Comparison of ENCODE assay signal across 1 cellular context in genomic region chr2:101442667-101443061, GRCh38.
TF ChIP-seq lines count a peak whose summit lies in the region.

No MANE protein-coding gene starts in this region.

TF ChIP-seq in HepG2, 621 proteins besides CTCF, POLR2A, EP300 and RAD21 (continues in another document):
- TF ChIP-seq HIC2 (CRISPR knock-in tag; IDR thresholded peaks at IDR 0.05; ENCODE audit: low read depth) (no peak), SNAI1 (CRISPR knock-in tag; IDR thresholded peaks at IDR 0.05; ENCODE audit: borderline replicate concordance) (no peak), TRIM24 (CRISPR knock-in tag; IDR thresholded peaks at IDR 0.05) (no peak), ZBTB20 (CRISPR knock-in tag; IDR thresholded peaks at IDR 0.05; ENCODE audit: borderline replicate concordance, low read depth) (no peak), ZNF607 (CRISPR knock-in tag; IDR thresholded peaks at IDR 0.05; ENCODE audit: borderline replicate concordance) (no peak), CCAR2 (optimal IDR thresholded peaks at IDR 0.05; ENCODE audit: low read depth, low read length) (no peak), ZNF510 (CRISPR knock-in tag; IDR thresholded peaks at IDR 0.05; ENCODE audit: low read depth) (no peak), ZNF652 (CRISPR knock-in tag; IDR thresholded peaks at IDR 0.05; ENCODE audit: borderline replicate concordance, low read depth) (no peak), ZNF761 (CRISPR knock-in tag; conservative IDR thresholded peaks at IDR 0.05) (no peak), FOSL2 (CRISPR knock-in tag; IDR thresholded peaks at IDR 0.05) (no peak), DMAP1 (CRISPR knock-in tag; IDR thresholded peaks at IDR 0.05) (no peak), SKIL (CRISPR knock-in tag; IDR thresholded peaks at IDR 0.05; ENCODE audit: borderline replicate concordance) (no peak), TBP (CRISPR knock-in tag; IDR thresholded peaks at IDR 0.05) (no peak), PHF8 (CRISPR knock-in tag; IDR thresholded peaks at IDR 0.05) (no peak), HNF4A (CRISPR knock-in tag; IDR thresholded peaks at IDR 0.05) (no peak), RAD51 (IDR thresholded peaks at IDR 0.05; ENCODE audit: borderline replicate concordance) (no peak), IKZF1 (IDR thresholded peaks at IDR 0.05) (no peak), ZNF570 (CRISPR knock-in tag; IDR thresholded peaks at IDR 0.05; ENCODE audit: borderline replicate concordance) (no peak), FOXM1 (CRISPR knock-in tag; IDR thresholded peaks at IDR 0.05) (no peak), RBM22 (optimal IDR thresholded peaks at IDR 0.05; ENCODE audit: low read length) (no peak), FOSL1 (CRISPR knock-in tag; IDR thresholded peaks at IDR 0.05; ENCODE audit: borderline replicate concordance) (no peak), HNF4G (IDR thresholded peaks at IDR 0.05; ENCODE audit: borderline replicate concordance, low read depth, low read length) (no peak), HNF4G (CRISPR knock-in tag; IDR thresholded peaks at IDR 0.05; ENCODE audit: borderline replicate concordance, low read depth) (no peak), ZNF281 (CRISPR knock-in tag; IDR thresholded peaks at IDR 0.05; ENCODE audit: borderline replicate concordance) (no peak), ZHX1 (CRISPR knock-in tag; IDR thresholded peaks at IDR 0.05; ENCODE audit: low read depth) (no peak), GATAD1 (CRISPR knock-in tag; IDR thresholded peaks at IDR 0.05) (no peak), ZBTB43 (CRISPR knock-in tag; conservative IDR thresholded peaks at IDR 0.05) (no peak), ELF3 (CRISPR knock-in tag; IDR thresholded peaks at IDR 0.05) (0 out of 2 replicates have a peak, but pooled peaks have one; percentile 21), HNRNPLL (IDR thresholded peaks at IDR 0.05; ENCODE audit: low read depth, low read length, poor library complexity, severe bottlenecking) (no peak), TEAD3 (CRISPR knock-in tag; optimal IDR thresholded peaks at IDR 0.05; ENCODE audit: borderline replicate concordance) (peak; percentile 62), ZNF30 (CRISPR knock-in tag; IDR thresholded peaks at IDR 0.05) (no peak), NFRKB (IDR thresholded peaks at IDR 0.05) (no peak), KDM2A (CRISPR knock-in tag; IDR thresholded peaks at IDR 0.05; ENCODE audit: borderline replicate concordance, low read depth) (0 out of 2 replicates have a peak, but pooled peaks have one; percentile 32), NR1H2 (CRISPR knock-in tag; IDR thresholded peaks at IDR 0.05; ENCODE audit: borderline replicate concordance, low read depth) (no peak), TMF1 (CRISPR knock-in tag; IDR thresholded peaks at IDR 0.05; ENCODE audit: low read depth) (no peak)
- TF ChIP-seq, protein P1, sequence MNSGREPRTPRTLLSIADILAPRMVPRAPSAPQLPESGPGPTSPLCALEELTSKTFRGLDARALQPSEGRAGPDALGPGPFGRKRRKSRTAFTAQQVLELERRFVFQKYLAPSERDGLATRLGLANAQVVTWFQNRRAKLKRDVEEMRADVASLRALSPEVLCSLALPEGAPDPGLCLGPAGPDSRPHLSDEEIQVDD (CRISPR knock-in tag; IDR thresholded peaks at IDR 0.05; ENCODE audit: borderline replicate concordance) = no peak
- TF ChIP-seq, protein P2, sequence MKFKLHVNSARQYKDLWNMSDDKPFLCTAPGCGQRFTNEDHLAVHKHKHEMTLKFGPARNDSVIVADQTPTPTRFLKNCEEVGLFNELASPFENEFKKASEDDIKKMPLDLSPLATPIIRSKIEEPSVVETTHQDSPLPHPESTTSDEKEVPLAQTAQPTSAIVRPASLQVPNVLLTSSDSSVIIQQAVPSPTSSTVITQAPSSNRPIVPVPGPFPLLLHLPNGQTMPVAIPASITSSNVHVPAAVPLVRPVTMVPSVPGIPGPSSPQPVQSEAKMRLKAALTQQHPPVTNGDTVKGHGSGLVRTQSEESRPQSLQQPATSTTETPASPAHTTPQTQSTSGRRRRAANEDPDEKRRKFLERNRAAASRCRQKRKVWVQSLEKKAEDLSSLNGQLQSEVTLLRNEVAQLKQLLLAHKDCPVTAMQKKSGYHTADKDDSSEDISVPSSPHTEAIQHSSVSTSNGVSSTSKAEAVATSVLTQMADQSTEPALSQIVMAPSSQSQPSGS (CRISPR knock-in tag; IDR thresholded peaks at IDR 0.05) = no peak
- TF ChIP-seq, protein P3, sequence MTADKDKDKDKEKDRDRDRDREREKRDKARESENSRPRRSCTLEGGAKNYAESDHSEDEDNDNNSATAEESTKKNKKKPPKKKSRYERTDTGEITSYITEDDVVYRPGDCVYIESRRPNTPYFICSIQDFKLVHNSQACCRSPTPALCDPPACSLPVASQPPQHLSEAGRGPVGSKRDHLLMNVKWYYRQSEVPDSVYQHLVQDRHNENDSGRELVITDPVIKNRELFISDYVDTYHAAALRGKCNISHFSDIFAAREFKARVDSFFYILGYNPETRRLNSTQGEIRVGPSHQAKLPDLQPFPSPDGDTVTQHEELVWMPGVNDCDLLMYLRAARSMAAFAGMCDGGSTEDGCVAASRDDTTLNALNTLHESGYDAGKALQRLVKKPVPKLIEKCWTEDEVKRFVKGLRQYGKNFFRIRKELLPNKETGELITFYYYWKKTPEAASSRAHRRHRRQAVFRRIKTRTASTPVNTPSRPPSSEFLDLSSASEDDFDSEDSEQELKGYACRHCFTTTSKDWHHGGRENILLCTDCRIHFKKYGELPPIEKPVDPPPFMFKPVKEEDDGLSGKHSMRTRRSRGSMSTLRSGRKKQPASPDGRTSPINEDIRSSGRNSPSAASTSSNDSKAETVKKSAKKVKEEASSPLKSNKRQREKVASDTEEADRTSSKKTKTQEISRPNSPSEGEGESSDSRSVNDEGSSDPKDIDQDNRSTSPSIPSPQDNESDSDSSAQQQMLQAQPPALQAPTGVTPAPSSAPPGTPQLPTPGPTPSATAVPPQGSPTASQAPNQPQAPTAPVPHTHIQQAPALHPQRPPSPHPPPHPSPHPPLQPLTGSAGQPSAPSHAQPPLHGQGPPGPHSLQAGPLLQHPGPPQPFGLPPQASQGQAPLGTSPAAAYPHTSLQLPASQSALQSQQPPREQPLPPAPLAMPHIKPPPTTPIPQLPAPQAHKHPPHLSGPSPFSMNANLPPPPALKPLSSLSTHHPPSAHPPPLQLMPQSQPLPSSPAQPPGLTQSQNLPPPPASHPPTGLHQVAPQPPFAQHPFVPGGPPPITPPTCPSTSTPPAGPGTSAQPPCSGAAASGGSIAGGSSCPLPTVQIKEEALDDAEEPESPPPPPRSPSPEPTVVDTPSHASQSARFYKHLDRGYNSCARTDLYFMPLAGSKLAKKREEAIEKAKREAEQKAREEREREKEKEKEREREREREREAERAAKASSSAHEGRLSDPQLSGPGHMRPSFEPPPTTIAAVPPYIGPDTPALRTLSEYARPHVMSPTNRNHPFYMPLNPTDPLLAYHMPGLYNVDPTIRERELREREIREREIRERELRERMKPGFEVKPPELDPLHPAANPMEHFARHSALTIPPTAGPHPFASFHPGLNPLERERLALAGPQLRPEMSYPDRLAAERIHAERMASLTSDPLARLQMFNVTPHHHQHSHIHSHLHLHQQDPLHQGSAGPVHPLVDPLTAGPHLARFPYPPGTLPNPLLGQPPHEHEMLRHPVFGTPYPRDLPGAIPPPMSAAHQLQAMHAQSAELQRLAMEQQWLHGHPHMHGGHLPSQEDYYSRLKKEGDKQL (CRISPR knock-in tag; IDR thresholded peaks at IDR 0.05; ENCODE audit: low read depth) = no peak
- TF ChIP-seq, protein P4, sequence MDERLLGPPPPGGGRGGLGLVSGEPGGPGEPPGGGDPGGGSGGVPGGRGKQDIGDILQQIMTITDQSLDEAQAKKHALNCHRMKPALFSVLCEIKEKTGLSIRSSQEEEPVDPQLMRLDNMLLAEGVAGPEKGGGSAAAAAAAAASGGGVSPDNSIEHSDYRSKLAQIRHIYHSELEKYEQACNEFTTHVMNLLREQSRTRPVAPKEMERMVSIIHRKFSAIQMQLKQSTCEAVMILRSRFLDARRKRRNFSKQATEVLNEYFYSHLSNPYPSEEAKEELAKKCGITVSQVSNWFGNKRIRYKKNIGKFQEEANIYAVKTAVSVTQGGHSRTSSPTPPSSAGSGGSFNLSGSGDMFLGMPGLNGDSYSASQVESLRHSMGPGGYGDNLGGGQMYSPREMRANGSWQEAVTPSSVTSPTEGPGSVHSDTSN (CRISPR knock-in tag; IDR thresholded peaks at IDR 0.05) = no peak
